Comparison of ENCODE assay signal across 33 cellular contexts in genomic region chr1:30036666-30037065, GRCh38.
"Had no signal": no experiment of that assay in that cellular context is flagged by ENCODE, and none has a peak within 500 bp of the region (broad histone marks: within the 10 kb centered on the region; RNA-seq: fewer than 3 reads in every experiment).

No MANE protein-coding gene starts in this region.

- FAIRE-seq: bronchial epithelial cell, TTC549 had no signal

- H3K4me3 Mint-ChIP-seq: activated B cell treated with CpG ODN at 0.5 μM for 24 hours; activated CD4-positive, alpha-beta memory T cell treated with anti-CD3 and anti-CD28 coated beads for 36 hours; activated CD4-positive, alpha-beta T cell treated with anti-CD3 and anti-CD28 coated beads, Interleukin-2, amount 10 ng/mL, durations not matched to agents 24 days and 14 days; activated CD8-positive, alpha-beta T cell treated with anti-CD3 and anti-CD28 coated beads for 36 hours; activated naive CD4-positive, alpha-beta T cell treated with anti-CD3 and anti-CD28 coated beads, Interleukin-2, amount 10 ng/mL, durations not matched to agents 7 days and 5 days; activated naive CD4-positive, alpha-beta T cell treated with anti-CD3 and anti-CD28 coated beads, Interleukin-2, amount 50 U/mL, for 24 hours; activated naive CD8-positive, alpha-beta T cell; activated naive CD8-positive, alpha-beta T cell treated with anti-CD3 and anti-CD28 coated beads, Interleukin-2, amount 10 ng/mL, durations not matched to agents 7 days and 5 days; activated naive CD8-positive, alpha-beta T cell treated with anti-CD3 and anti-CD28 coated beads, Interleukin-2, amount 50 U/mL, for 24 hours; activated T-cell treated with anti-CD3 and anti-CD28 coated beads, Interleukin-2, amount 50 U/mL, for 24 hours; brain; central memory CD8-positive, alpha-beta T cell; T-helper 1 cell treated with Interleukin-12 subunit alpha and Interleukin-12 subunit beta and Interleukin-4 antibody, amounts not matched to agents 30 μg/mL and 1 μg/mL, for 36 hours; T-helper 2 cell treated with Interferon-gamma antibody and Interleukin-4, amounts not matched to agents 5 μg/mL and 100 μg/mL, for 36 hours had no signal

- H3K36me3 Mint-ChIP-seq: activated CD4-positive, alpha-beta memory T cell treated with anti-CD3 and anti-CD28 coated beads for 36 hours; activated naive CD4-positive, alpha-beta T cell treated with anti-CD3 and anti-CD28 coated beads, Interleukin-2, amount 10 ng/mL, durations not matched to agents 7 days and 5 days; activated naive CD4-positive, alpha-beta T cell treated with anti-CD3 and anti-CD28 coated beads, Interleukin-2, amount 50 U/mL, for 24 hours; activated naive CD8-positive, alpha-beta T cell; activated naive CD8-positive, alpha-beta T cell treated with anti-CD3 and anti-CD28 coated beads, Interleukin-2, amount 10 ng/mL, durations not matched to agents 7 days and 5 days; brain had no signal

- H3K4me1 ChIP-seq: ascending aorta had no signal

- H3K27ac Mint-ChIP-seq: activated B cell treated with CpG ODN at 0.5 μM for 24 hours; activated CD4-positive, alpha-beta memory T cell treated with anti-CD3 and anti-CD28 coated beads for 36 hours; activated CD4-positive, alpha-beta T cell treated with anti-CD3 and anti-CD28 coated beads, Interleukin-2, amount 10 ng/mL, durations not matched to agents 24 days and 14 days; activated CD8-positive, alpha-beta T cell treated with anti-CD3 and anti-CD28 coated beads for 36 hours; activated naive CD4-positive, alpha-beta T cell treated with anti-CD3 and anti-CD28 coated beads, Interleukin-2, amount 10 ng/mL, durations not matched to agents 7 days and 5 days; activated naive CD4-positive, alpha-beta T cell treated with anti-CD3 and anti-CD28 coated beads, Interleukin-2, amount 50 U/mL, for 24 hours; activated naive CD8-positive, alpha-beta T cell; activated naive CD8-positive, alpha-beta T cell treated with anti-CD3 and anti-CD28 coated beads, Interleukin-2, amount 10 ng/mL, durations not matched to agents 7 days and 5 days; activated naive CD8-positive, alpha-beta T cell treated with anti-CD3 and anti-CD28 coated beads, Interleukin-2, amount 50 U/mL, for 24 hours; activated T-cell treated with anti-CD3 and anti-CD28 coated beads, Interleukin-2, amount 50 U/mL, for 24 hours; activated T-helper 2 cell treated with anti-CD3 and anti-CD28 coated beads, Interferon-gamma antibody, Interleukin-2, Interleukin-4, amounts not matched to agents 10 μg/mL and 5 μg/mL and 100 μg/mL, durations not matched to agents 14 hours and 24 hours and 36 hours; T-helper 1 cell treated with Interleukin-12 subunit alpha and Interleukin-12 subunit beta and Interleukin-4 antibody, amounts not matched to agents 30 μg/mL and 1 μg/mL, for 36 hours; T-helper 2 cell treated with Interferon-gamma antibody and Interleukin-4, amounts not matched to agents 5 μg/mL and 100 μg/mL, for 36 hours had no signal

- H3K36me3 ChIP-seq: ascending aorta, cardiac muscle cell had no signal

- DNase-seq: activated B cell treated with CpG ODN at 0.5 μM for 24 hours; activated CD4-positive, alpha-beta memory T cell treated with anti-CD3 and anti-CD28 coated beads for 36 hours; activated CD4-positive, alpha-beta T cell treated with anti-CD3 and anti-CD28 coated beads for 4 hours; activated CD4-positive, alpha-beta T cell treated with anti-CD3 and anti-CD28 coated beads, Interleukin-2, amount 10 ng/mL, durations not matched to agents 24 days and 14 days; activated CD4-positive, alpha-beta T cell treated with anti-CD3 and anti-CD28 coated beads, Interleukin-2, amount 50 U/mL, for 1 hour; activated CD4-positive, alpha-beta T cell treated with anti-CD3 and anti-CD28 coated beads, Interleukin-2, amount 50 U/mL, for 4 hours; activated CD4-positive, CD25-positive, alpha-beta regulatory T cell treated with anti-CD3 and anti-CD28 coated beads, Interleukin-2, amount 50 U/mL, for 72 hours; activated CD8-positive, alpha-beta T cell treated with anti-CD3 and anti-CD28 coated beads for 36 hours; activated effector memory CD4-positive, alpha-beta T cell treated with Interleukin-2 at 50 U/mL for 16 hours; activated gamma-delta T cell; activated naive CD4-positive, alpha-beta T cell treated with anti-CD3 and anti-CD28 coated beads, Interleukin-2, amount 10 ng/mL, durations not matched to agents 7 days and 5 days; activated naive CD4-positive, alpha-beta T cell treated with Interleukin-2 at 50 U/mL for 16 hours; activated naive CD8-positive, alpha-beta T cell treated with anti-CD3 and anti-CD28 coated beads, Interleukin-2, amount 10 ng/mL, durations not matched to agents 7 days and 5 days; activated naive CD8-positive, alpha-beta T cell treated with anti-CD3 and anti-CD28 coated beads, Interleukin-2, amount 50 U/mL, for 24 hours; activated T-cell treated with anti-CD3 and anti-CD28 coated beads, Interleukin-2, amount 50 U/mL, for 24 hours; activated T-cell treated with anti-CD3 and anti-CD28 coated beads, Interleukin-2, amount 50 U/mL, for 48 hours; amygdala; anterior cingulate cortex; cerebellar nuclear complex; T-helper 2 cell; T-helper 9 cell had no signal

- H3K4me3 ChIP-seq: ascending aorta, cardiac muscle cell had no signal

- H3K4me1 Mint-ChIP-seq: activated B cell treated with CpG ODN at 0.5 μM for 24 hours; activated CD4-positive, alpha-beta T cell treated with anti-CD3 and anti-CD28 coated beads, Interleukin-2, amount 10 ng/mL, durations not matched to agents 24 days and 14 days; activated naive CD4-positive, alpha-beta T cell treated with anti-CD3 and anti-CD28 coated beads, Interleukin-2, amount 10 ng/mL, durations not matched to agents 7 days and 5 days; activated naive CD4-positive, alpha-beta T cell treated with anti-CD3 and anti-CD28 coated beads, Interleukin-2, amount 50 U/mL, for 24 hours; activated naive CD8-positive, alpha-beta T cell treated with anti-CD3 and anti-CD28 coated beads, Interleukin-2, amount 10 ng/mL, durations not matched to agents 7 days and 5 days; activated naive CD8-positive, alpha-beta T cell treated with anti-CD3 and anti-CD28 coated beads, Interleukin-2, amount 50 U/mL, for 24 hours; brain had no signal

- H3K9me3 ChIP-seq: ascending aorta had no signal

- H3K27ac ChIP-seq: ascending aorta, cardiac muscle cell, VCaP had no signal

- H3K27me3 Mint-ChIP-seq: activated CD4-positive, alpha-beta T cell treated with anti-CD3 and anti-CD28 coated beads, Interleukin-2, amount 10 ng/mL, durations not matched to agents 24 days and 14 days; activated naive CD8-positive, alpha-beta T cell treated with anti-CD3 and anti-CD28 coated beads, Interleukin-2, amount 10 ng/mL, durations not matched to agents 7 days and 5 days had no signal

- ATAC-seq: activated CD8-positive, alpha-beta T cell treated with anti-CD3 and anti-CD28 coated beads for 36 hours; activated naive CD8-positive, alpha-beta T cell treated with anti-CD3 and anti-CD28 coated beads, Interleukin-2, amount 50 U/mL, for 24 hours had no signal

- H3K9me3 Mint-ChIP-seq: activated T-helper 2 cell treated with anti-CD3 and anti-CD28 coated beads, Interferon-gamma antibody, Interleukin-2, Interleukin-4, amounts not matched to agents 10 μg/mL and 5 μg/mL and 100 μg/mL, durations not matched to agents 14 hours and 24 hours and 36 hours had no signal

- H3K27me3 ChIP-seq: ascending aorta, cardiac muscle cell had no signal
